Comparison of ENCODE assay signal across 29 cellular contexts in the genomic region with DNA sequence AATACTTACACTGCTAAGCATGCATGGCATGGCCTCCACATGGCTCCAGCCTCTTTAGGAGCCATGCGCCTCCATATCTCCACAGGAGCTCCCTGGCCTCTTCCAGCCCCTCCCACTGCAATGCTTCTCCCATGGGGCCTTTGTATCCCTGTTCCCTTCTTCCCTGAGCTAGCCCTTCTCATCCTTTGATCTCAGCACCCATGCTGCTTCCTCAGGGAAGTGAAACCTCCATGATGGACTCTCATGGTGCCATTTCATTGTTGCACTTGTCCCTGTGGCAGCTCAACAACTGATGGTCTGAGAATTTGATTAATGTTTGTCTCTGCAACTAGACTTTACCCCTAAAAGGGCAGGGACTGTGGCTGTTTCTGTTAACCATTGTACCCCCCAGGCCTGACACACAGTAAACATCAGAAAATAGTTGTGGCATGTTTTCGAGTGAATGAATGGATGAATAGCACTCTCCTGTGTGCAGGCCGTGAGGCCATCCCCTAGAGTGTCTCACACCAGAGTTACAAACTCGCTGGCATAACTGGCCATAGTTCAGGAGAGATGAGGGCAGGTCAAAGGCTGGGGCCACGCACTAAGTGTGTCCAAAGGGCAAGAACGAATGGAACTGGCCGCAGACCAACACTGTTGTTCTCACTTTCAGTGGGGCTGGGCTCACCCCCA. TPM values are rescaled to one million over a fixed set of nuclear protein-coding genes. Genes with fewer than 3 reads are reported as not detected.
A peak's percentile ranks its signal among the peaks of the same experiment; 100 is the strongest.
DNase-seq lines count a peak whose midpoint lies in the region; ATAC-seq, FAIRE-seq and TF ChIP-seq lines count a peak whose summit lies in the region.
"Had no signal": no experiment of that assay in that cellular context is flagged by ENCODE, and none has a peak within 500 bp of the region (broad histone marks: within the 10 kb centered on the region; RNA-seq: fewer than 3 reads in every experiment).

No MANE protein-coding gene starts in this region.

- H3K4me1 ChIP-seq in small intestine (ENCODE audit: control insufficient read depth in 2 of 2, insufficient read depth in 1 of 2, low read depth in 1 of 2, low read length in 1 of 2) (peaks cover 11 to 15% of the 10 kb centered on the region in 2 donors), mammary epithelial cell (ENCODE audit: insufficient read depth, low read length) (no peaks in the 10 kb centered on the region)

- dilution Hi-C loops in mammary epithelial cell (cut with HindIII; ENCODE audit: low sequenced_read_pairs), result no loop called here

- peaks cover 23% of the 10 kb centered on the region for H3K36me3 Mint-ChIP-seq in activated T-helper 17 cell treated with anti-CD3 and anti-CD28 coated beads, Interleukin-2, amount 50 U/mL, for 72 hours (ENCODE audit: low read depth)

- H4K20me1 ChIP-seq in mammary epithelial cell (ENCODE audit: insufficient read depth, low read length), result no peaks in the 10 kb centered on the region

- intact Hi-C loops in mammary epithelial cell (cut with micrococcal nuclease), result loop anchor here (10.0 kb wide), 1 partner anchor 185 kb away; a partner anchor contains a TSS

- FAIRE-seq in small intestine (lab: Jason Lieb, UNC), result no peak
- FAIRE-seq: astrocyte, kidney, RCC 7860 had no signal

- H3K9ac ChIP-seq in mammary epithelial cell (ENCODE audit: insufficient read depth, low read length), result no peak overlapping the region
- H3K9ac ChIP-seq: KMS-11 had no signal

- CTCF ChIA-PET in mammary epithelial cell (lab: Charles Lee; ENCODE audit: low non-redundant PET), result no interaction called here

- in situ Hi-C loops in mammary epithelial cell (cut with MboI; ENCODE audit: low sequenced_read_pairs in 2 of 2), result no loop called here

- no peaks in the 10 kb centered on the region for H3K9me3 Mint-ChIP-seq in activated T-helper 17 cell treated with anti-CD3 and anti-CD28 coated beads, Interleukin-2, amount 50 U/mL, for 72 hours
- H3K9me3 Mint-ChIP-seq: activated CD8-positive, alpha-beta T cell treated with anti-CD3 and anti-CD28 coated beads for 36 hours; activated naive CD8-positive, alpha-beta T cell treated with anti-CD3 and anti-CD28 coated beads, Interleukin-2, amount 50 U/mL, for 24 hours; H9; naive thymus-derived CD8-positive, alpha-beta T cell had no signal

- BruUV-seq in mammary epithelial cell (replicated peaks; lab: Mats Ljungman, UMichigan), result no TSS peak

- ATAC-seq in activated T-helper 17 cell treated with anti-CD3 and anti-CD28 coated beads, Interleukin-2, amount 50 U/mL, for 72 hours (replicated peaks), result no peak
- ATAC-seq in left lobe of liver, result peak; percentile 95
- no peak for ATAC-seq in HG03342 (IDR thresholded peaks at IDR 0.05; ENCODE audit: unreplicated experiment)
- ATAC-seq: activated CD8-positive, alpha-beta T cell treated with anti-CD3 and anti-CD28 coated beads for 36 hours; activated naive CD8-positive, alpha-beta T cell treated with anti-CD3 and anti-CD28 coated beads, Interleukin-2, amount 50 U/mL, for 24 hours; naive thymus-derived CD8-positive, alpha-beta T cell had no signal

- no peak overlapping the region for H2AFZ ChIP-seq in mammary epithelial cell (ENCODE audit: low read depth, low read length)

- H3K27me3 ChIP-seq in small intestine (ENCODE audit: control insufficient read depth in 2 of 2, insufficient read depth in 2 of 2, low read length in 2 of 2) (no peaks in the 10 kb centered on the region), mammary epithelial cell (ENCODE audit: insufficient read depth, low read length) (no peaks in the 10 kb centered on the region)

- H3K27me3 Mint-ChIP-seq in activated T-helper 17 cell treated with anti-CD3 and anti-CD28 coated beads, Interleukin-2, amount 50 U/mL, for 72 hours, result no peaks in the 10 kb centered on the region
- H3K27me3 Mint-ChIP-seq: activated CD8-positive, alpha-beta T cell treated with anti-CD3 and anti-CD28 coated beads for 36 hours; activated naive CD8-positive, alpha-beta T cell treated with anti-CD3 and anti-CD28 coated beads, Interleukin-2, amount 50 U/mL, for 24 hours; naive thymus-derived CD8-positive, alpha-beta T cell had no signal

- no peak overlapping the region for H3K4me2 ChIP-seq in mammary epithelial cell (ENCODE audit: insufficient read depth, low read depth, low read length)
- H3K4me2 ChIP-seq: KMS-11 had no signal

- TF ChIP-seq CTCF in mammary epithelial cell (conservative IDR thresholded peaks at IDR 0.05 in 1 of 2, IDR thresholded peaks at IDR 0.05 in 1 of 2; ENCODE audit: extremely low read depth in 1 of 2, insufficient read depth in 1 of 2, low read depth in 1 of 2, low read length in 2 of 2), result no peak

- peaks cover 2 to 3% of the 10 kb centered on the region in 2 donors for H3K36me3 ChIP-seq in small intestine (ENCODE audit: control insufficient read depth in 2 of 2, insufficient read depth in 2 of 2, low read length in 2 of 2)
- peaks cover 1% of the 10 kb centered on the region for H3K36me3 ChIP-seq in mammary epithelial cell (ENCODE audit: insufficient read depth, low read length)

- H3K4me3 Mint-ChIP-seq in activated T-helper 17 cell treated with anti-CD3 and anti-CD28 coated beads, Interleukin-2, amount 50 U/mL, for 72 hours, result no peak overlapping the region
- H3K4me3 Mint-ChIP-seq: activated CD8-positive, alpha-beta T cell treated with anti-CD3 and anti-CD28 coated beads for 36 hours; activated naive CD8-positive, alpha-beta T cell treated with anti-CD3 and anti-CD28 coated beads, Interleukin-2, amount 50 U/mL, for 24 hours; H9; naive thymus-derived CD8-positive, alpha-beta T cell had no signal

- H3K27ac ChIP-seq in small intestine (ENCODE audit: low read depth in 1 of 2, low read length in 1 of 2), result peak overlapping the region; percentile 40 to 89
- no peak overlapping the region for H3K27ac ChIP-seq in mammary epithelial cell (ENCODE audit: insufficient read depth, low read depth, low read length)
- H3K27ac ChIP-seq: coronary artery, HL-60, KMS-11, lower lobe of right lung had no signal

- peaks cover 6% of the 10 kb centered on the region for H3K4me1 Mint-ChIP-seq in activated T-helper 17 cell treated with anti-CD3 and anti-CD28 coated beads, Interleukin-2, amount 50 U/mL, for 72 hours

- H3K79me2 ChIP-seq in mammary epithelial cell (ENCODE audit: insufficient read depth, low read length), result no peaks in the 10 kb centered on the region

- 32 to 68% (median 43%) methylated on average over 7 of the region's 7 CpGs for WGBS in small intestine, 3 donors
- WGBS in mammary epithelial cell (ENCODE audit: low coverage, missing lambda C conversion rate), result 83% methylated on average over 6 of the region's 7 CpGs

- H3K4me3 ChIP-seq in small intestine (ENCODE audit: low read depth in 1 of 2, low read length in 2 of 2) (no peak overlapping the region), mammary epithelial cell (replicated peaks in 1 of 3; ENCODE audit: insufficient read depth in 1 of 3, low read depth in 2 of 3, low read length in 3 of 3) (no peak overlapping the region)
- H3K4me3 ChIP-seq: coronary artery, lower lobe of right lung had no signal

- peak overlapping the region; percentile 42 for H3K27ac Mint-ChIP-seq in activated T-helper 17 cell treated with anti-CD3 and anti-CD28 coated beads, Interleukin-2, amount 50 U/mL, for 72 hours
- H3K27ac Mint-ChIP-seq: activated CD8-positive, alpha-beta T cell treated with anti-CD3 and anti-CD28 coated beads for 36 hours; H9 had no signal

- DNase-seq in NCI-H69 (lab: John Stamatoyannopoulos, UW) (peak; percentile 20), left lobe of liver (ENCODE audit: low spot score) (peak; percentile 94), small intestine (peak; percentile 91), NCI-H1048 (lab: John Stamatoyannopoulos, UW) (no peak), mammary epithelial cell (no peak)
- DNase-seq: activated CD8-positive, alpha-beta T cell treated with anti-CD3 and anti-CD28 coated beads for 36 hours; activated gamma-delta T cell; activated naive CD8-positive, alpha-beta T cell treated with anti-CD3 and anti-CD28 coated beads, Interleukin-2, amount 50 U/mL, for 24 hours; activated T-cell treated with anti-CD3 and anti-CD28 coated beads for 4 hours; C1 segment of cervical spinal cord; effector memory CD4-positive, alpha-beta T cell; H9; head of caudate nucleus; kidney; lower lobe of right lung; MM.1S; naive thymus-derived CD8-positive, alpha-beta T cell; NCI-H146; NCI-H2107; NCI-H345; SHP77 treated with DMSO at 0.1 percent for 48 hours; stimulated activated naive CD4-positive, alpha-beta T cell had no signal

- H3K9me3 ChIP-seq in small intestine (ENCODE audit: control insufficient read depth, low read depth) (no peaks in the 10 kb centered on the region), mammary epithelial cell (replicated peaks; ENCODE audit: insufficient read depth, low read length) (no peaks in the 10 kb centered on the region)
- H3K9me3 ChIP-seq: lower lobe of right lung had no signal

RNA-seq across cellular contexts. Expression of a gene that starts 6.6 kb away (rescaled TPM):
- total RNA-seq in activated T-helper 17 cell treated with anti-CD3 and anti-CD28 coated beads, Interleukin-2, amount 50 U/mL, for 72 hours, result 1 to 10 TPM; 2.9 to 3.5 TPM
- 23.9 TPM for total RNA-seq in left lobe of liver
- 10 to 100 TPM; 20.2 to 73.4 (median 41.3) TPM for polyA plus RNA-seq in small intestine
- 1 to 10 TPM in 1 of 2 donors, under 1 TPM in 1; 0.67 to 1.6 TPM for total RNA-seq in mammary epithelial cell
- 1.3 TPM for polyA plus RNA-seq in mammary epithelial cell
- not detected for polyA minus RNA-seq in mammary epithelial cell

Comparison
In these comparisons a context has a peak if more than half of its experiments do, and no peak if none do; other contexts are left out.
1. DNase-seq: peak in NCI-H69 (single experiment), left lobe of liver (single experiment) and small intestine (single experiment); none in NCI-H1048 (single experiment) and mammary epithelial cell (single experiment).